23 cellular contexts compared by ENCODE assay signal in genomic region chr5:14980698-14981097, GRCh38.
"Had no signal": no experiment of that assay in that cellular context is flagged by ENCODE, and none has a peak within 500 bp of the region (broad histone marks: within the 10 kb centered on the region; RNA-seq: fewer than 3 reads in every experiment).

No MANE protein-coding gene starts in this region.

- H3K27ac ChIP-seq: PC-9, Peyer's patch, SJSA1, SK-N-MC had no signal

- H3K4me3 Mint-ChIP-seq: T-cell had no signal

- H3K4me1 ChIP-seq: Peyer's patch, SJSA1 had no signal

- H3K27ac Mint-ChIP-seq: T-cell had no signal

- H3K27me3 ChIP-seq: Peyer's patch, SJSA1 had no signal

- ATAC-seq: Right ventricle myocardium inferior, T-cell had no signal

- DNase-seq: KBM-7, MG63, MV-4-11, NCI-H1048, NCI-H1105, NCI-H1417 treated with DMSO at 0.1 percent for 48 hours, NCI-H146, NCI-H1694 treated with DMSO at 0.1 percent for 48 hours, NCI-H1930, NCI-H2081, NCI-H2107, NCI-H2227 treated with DMSO at 0.1 percent for 48 hours, NCI-H524, NCI-H69, NCI-H774, PC-9, Peyer's patch, SIG-M5, SW 1271, T-cell had no signal

- H3K9me3 ChIP-seq: Peyer's patch had no signal

- H3K4me3 ChIP-seq: MG63, PC-9, Peyer's patch, SJSA1, SK-N-MC had no signal

- H2AFZ ChIP-seq: PC-9 had no signal

- H3K36me3 Mint-ChIP-seq: T-cell had no signal

- H3K4me2 ChIP-seq: PC-9 had no signal

- H3K36me3 ChIP-seq: MG63, Peyer's patch, SJSA1 had no signal
